15 cellular contexts compared by ENCODE assay signal in the genomic region with DNA sequence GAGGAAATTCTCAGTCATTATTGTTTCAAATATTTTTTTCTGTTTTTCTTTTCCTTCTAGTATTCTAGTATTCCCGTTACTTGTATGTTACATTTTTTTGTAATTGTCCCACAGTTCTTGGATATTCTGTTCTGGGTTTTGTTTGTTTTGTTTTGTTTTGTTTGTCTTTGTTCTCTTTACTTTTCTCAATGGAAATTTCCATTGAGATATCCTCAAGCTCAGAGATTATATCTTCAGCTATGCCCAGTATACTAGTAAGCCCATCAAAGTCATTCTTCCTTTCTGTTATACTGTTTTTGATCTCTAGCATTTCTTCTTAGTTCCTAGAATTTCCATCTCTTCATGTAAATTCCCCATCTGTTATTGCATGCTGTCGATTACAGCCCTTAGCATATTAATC. TPM values are rescaled to one million over a fixed set of nuclear protein-coding genes. Genes with fewer than 3 reads are reported as not detected.
DNase-seq lines count a peak whose midpoint lies in the region; ATAC-seq lines count a peak whose summit lies in the region.
"Had no signal": no experiment of that assay in that cellular context is flagged by ENCODE, and none has a peak within 500 bp of the region (broad histone marks: within the 10 kb centered on the region; RNA-seq: fewer than 3 reads in every experiment).

No MANE protein-coding gene starts in this region.

- no peak overlapping the region for H3K56ac ChIP-seq in mesendoderm (ENCODE audit: low read length)

- H3K4me3 ChIP-seq in BLaER1 = no peak overlapping the region
- H3K4me3 ChIP-seq in mesendoderm (ENCODE audit: low read length) = no peak overlapping the region

- no peak overlapping the region for H3K4ac ChIP-seq in mesendoderm (ENCODE audit: low read depth, low read length)

- H3K27ac ChIP-seq in BLaER1 (no peak overlapping the region), caudate nucleus (ENCODE audit: low read depth, low read length) (peak overlapping the region; percentile 24), mesendoderm (ENCODE audit: low read depth, low read length) (peak overlapping the region; percentile 57), temporal lobe (ENCODE audit: low read depth, low read length) (peak overlapping the region; percentile 78)
- H3K27ac ChIP-seq: C4-2B, HL-60 had no signal

- no peak overlapping the region for H3K18ac ChIP-seq in mesendoderm (ENCODE audit: low read length)

- no peak overlapping the region for H2BK120ac ChIP-seq in mesendoderm (ENCODE audit: low read depth, low read length)

- H4K5ac ChIP-seq in mesendoderm (ENCODE audit: low read length) = no peak overlapping the region

- H4K20me1 ChIP-seq in BLaER1 = no peaks in the 10 kb centered on the region

- H3K27me3 Mint-ChIP-seq in natural killer cell treated with Interleukin-12 subunit alpha and Interleukin-12 subunit beta and Interleukin-15 and Interleukin-18, amount 100 ng/mL, for 72 hours = no peaks in the 10 kb centered on the region
- H3K27me3 Mint-ChIP-seq: CD4-positive, alpha-beta memory T cell had no signal

- H3K23ac ChIP-seq in mesendoderm (ENCODE audit: low read length) = no peak overlapping the region

- DNase-seq in caudate nucleus (lab: John Stamatoyannopoulos, UW) = no peak
- no peak for DNase-seq in mesendoderm
- no peak for DNase-seq in natural killer cell treated with Interleukin-12 subunit alpha and Interleukin-12 subunit beta and Interleukin-15 and Interleukin-18, amount 100 ng/mL, for 72 hours (ENCODE audit: low spot score)
- no peak for DNase-seq in stimulated activated naive CD8-positive, alpha-beta T cell treated with anti-CD3 and anti-CD28 coated beads, Interleukin-15, Interleukin-2, amounts not matched to agents 100 U/mL and 50 U/mL, for 24 hours
- DNase-seq: ACHN; CD4-positive, alpha-beta memory T cell; DMS79; HCEC 1CT; HFFc6 had no signal

- H2BK15ac ChIP-seq in mesendoderm (replicated peaks; ENCODE audit: low read depth) = peak overlapping the region; percentile 74

- H4K8ac ChIP-seq in mesendoderm (ENCODE audit: low read depth, low read length) = no peak overlapping the region

- no peaks in the 10 kb centered on the region for H3K36me3 Mint-ChIP-seq in natural killer cell treated with Interleukin-12 subunit alpha and Interleukin-12 subunit beta and Interleukin-15 and Interleukin-18, amount 100 ng/mL, for 72 hours
- H3K36me3 Mint-ChIP-seq: CD4-positive, alpha-beta memory T cell had no signal

- H3K4me1 ChIP-seq in BLaER1 = peaks cover 12% of the 10 kb centered on the region
- peaks cover 5% of the 10 kb centered on the region for H3K4me1 ChIP-seq in mesendoderm (ENCODE audit: control insufficient read depth, low read depth, low read length)

- no peaks in the 10 kb centered on the region for H3K79me2 ChIP-seq in mesendoderm (ENCODE audit: control insufficient read depth, insufficient read depth, low read length)

- peaks cover 2% of the 10 kb centered on the region for H3K9me3 Mint-ChIP-seq in natural killer cell treated with Interleukin-12 subunit alpha and Interleukin-12 subunit beta and Interleukin-15 and Interleukin-18, amount 100 ng/mL, for 72 hours

- H3K27ac Mint-ChIP-seq in natural killer cell treated with Interleukin-12 subunit alpha and Interleukin-12 subunit beta and Interleukin-15 and Interleukin-18, amount 100 ng/mL, for 72 hours = no peak overlapping the region
- H3K27ac Mint-ChIP-seq: CD4-positive, alpha-beta memory T cell; HFFc6 had no signal

- no peaks in the 10 kb centered on the region for H3K79me1 ChIP-seq in mesendoderm (ENCODE audit: low read length)

- no peaks in the 10 kb centered on the region for H3K36me3 ChIP-seq in BLaER1
- H3K36me3 ChIP-seq in mesendoderm (ENCODE audit: control insufficient read depth, insufficient read depth, low read length) = no peaks in the 10 kb centered on the region

- H2AK5ac ChIP-seq in mesendoderm (ENCODE audit: low read length) = no peak overlapping the region

- peak overlapping the region; percentile 41 for H3K4me2 ChIP-seq in BLaER1
- no peak overlapping the region for H3K4me2 ChIP-seq in mesendoderm (ENCODE audit: low read length)

- ATAC-seq in natural killer cell treated with Interleukin-12 subunit alpha and Interleukin-12 subunit beta and Interleukin-15 and Interleukin-18, amount 100 ng/mL, for 72 hours = no peak
- no peak for ATAC-seq in HG03097 (IDR thresholded peaks at IDR 0.05; ENCODE audit: low FRiP score, unreplicated experiment)
- ATAC-seq in stimulated activated naive CD8-positive, alpha-beta T cell treated with anti-CD3 and anti-CD28 coated beads, Interleukin-15, Interleukin-2, amounts not matched to agents 100 U/mL and 50 U/mL, for 24 hours = no peak

- no peaks in the 10 kb centered on the region for H3K27me3 ChIP-seq in BLaER1
- no peaks in the 10 kb centered on the region for H3K27me3 ChIP-seq in mesendoderm (ENCODE audit: insufficient read depth, low read length, poor library complexity)

- peak overlapping the region; percentile 16 for H2BK5ac ChIP-seq in mesendoderm (ENCODE audit: low read length)

- no peak overlapping the region for H3K4me3 Mint-ChIP-seq in natural killer cell treated with Interleukin-12 subunit alpha and Interleukin-12 subunit beta and Interleukin-15 and Interleukin-18, amount 100 ng/mL, for 72 hours
- H3K4me3 Mint-ChIP-seq: CD4-positive, alpha-beta memory T cell; HFFc6 had no signal

- no peak overlapping the region for H3K9ac ChIP-seq in BLaER1
- H3K9ac ChIP-seq in mesendoderm (ENCODE audit: low read length) = no peak overlapping the region

- H3K4me1 Mint-ChIP-seq in natural killer cell treated with Interleukin-12 subunit alpha and Interleukin-12 subunit beta and Interleukin-15 and Interleukin-18, amount 100 ng/mL, for 72 hours (ENCODE audit: low read depth in 2 of 2) = no peaks in the 10 kb centered on the region
- H3K4me1 Mint-ChIP-seq: CD4-positive, alpha-beta memory T cell had no signal

- no CpG with 5 or more reads among the region's 2 CpGs for WGBS in mesendoderm (ENCODE audit: extremely low coverage, insufficient coverage, low lambda C conversion rate)

- no peaks in the 10 kb centered on the region for H3K9me3 ChIP-seq in BLaER1

RNA-seq across cellular contexts. Expression of a gene that starts 27.8 kb away (rescaled TPM):
- polyA plus RNA-seq in mesendoderm (2013, experiment 1 of 2) = 29.5 TPM
- 27.7 TPM for polyA plus RNA-seq in mesendoderm (2013, experiment 2 of 2)
- total RNA-seq in temporal lobe = 20.9 TPM
- total RNA-seq in natural killer cell treated with Interleukin-12 subunit alpha and Interleukin-12 subunit beta and Interleukin-15 and Interleukin-18, amount 100 ng/mL, for 72 hours = not detected
- total RNA-seq: CD4-positive, alpha-beta memory T cell; G401; HFFc6 had no signal
- polyA plus RNA-seq: CD4-positive, alpha-beta memory T cell had no signal

Comparison
In these comparisons a context has a peak if more than half of its experiments do, and no peak if none do; other contexts are left out.
1. RNA of a gene that starts 27.8 kb away (total RNA-seq): 20.9 TPM in temporal lobe (single experiment); not detected in natural killer cell treated with Interleukin-12 subunit alpha and Interleukin-12 subunit beta and Interleukin-15 and Interleukin-18, amount 100 ng/mL, for 72 hours; every median in the first group is over 10 times any median in the second.